ENCODE assay signal across 8 cellular contexts in the genomic region with DNA sequence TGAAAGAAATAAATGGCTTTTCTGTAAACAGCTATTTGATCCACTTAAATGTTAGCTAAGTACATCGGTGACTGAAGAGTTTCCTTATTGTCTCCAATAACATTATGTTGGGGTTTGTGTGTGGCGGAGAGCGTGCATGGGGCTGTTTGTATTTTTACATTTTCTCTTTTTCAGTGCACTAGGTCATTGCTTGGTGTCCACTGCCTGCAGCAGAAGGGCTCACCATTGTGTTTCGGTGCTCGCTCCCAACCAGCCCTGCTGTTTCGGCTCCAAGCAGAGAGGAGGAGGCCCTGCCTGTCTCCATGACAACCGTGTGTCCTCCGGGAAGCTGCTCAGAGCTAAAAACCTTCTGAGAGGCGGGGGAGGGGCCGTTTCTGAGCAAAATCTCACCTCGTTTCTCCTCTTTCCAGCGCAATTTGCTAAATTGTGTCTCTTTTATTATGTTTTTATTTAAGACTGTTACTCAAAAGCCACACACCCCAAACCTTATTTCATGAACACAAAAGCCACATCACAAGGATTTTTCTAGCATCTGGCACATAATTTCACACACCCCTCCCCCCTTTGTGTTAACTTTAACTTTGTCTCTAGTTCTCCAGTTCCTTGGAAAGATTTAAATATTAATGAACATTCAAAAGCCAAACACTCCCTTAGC.
DNase-seq lines count a peak whose midpoint lies in the region; ATAC-seq and TF ChIP-seq lines count a peak whose summit lies in the region.

No MANE protein-coding gene starts in this region.

- TF ChIP-seq CTCF in brain (conservative IDR thresholded peaks at IDR 0.05), result no peak

- peaks cover 0 to 6% (median 3%) of the 10 kb centered on the region in 5 experiments for H3K9me3 Mint-ChIP-seq in brain

- peaks cover 57% of the 10 kb centered on the region for H3K4me1 Mint-ChIP-seq in brain

- peak overlapping the region; percentile 98 to 100 (median 99) for H3K27ac Mint-ChIP-seq in brain

- H3K27me3 Mint-ChIP-seq in brain, result peaks cover 7% of the 10 kb centered on the region

- DNase-seq in DMS 273 (lab: John Stamatoyannopoulos, UW; ENCODE audit: unreplicated experiment), result peak; percentile 96
- DNase-seq in NCI-H2081 (lab: John Stamatoyannopoulos, UW), result peak; percentile 90 to 93
- peak; percentile 94 for DNase-seq in islet precursor cell
- no peak for DNase-seq in NK-92 treated with Interleukin-12 subunit alpha and Interleukin-12 subunit beta, amount 100 ng/mL, for 24 hours (lab: John Stamatoyannopoulos, UW)

- peak overlapping the region; percentile 80 to 90 (median 86) for H3K4me3 Mint-ChIP-seq in brain

- H3K36me3 Mint-ChIP-seq in brain, result no peaks in the 10 kb centered on the region

- ATAC-seq in HG03442 (IDR thresholded peaks at IDR 0.05; ENCODE audit: unreplicated experiment) (no peak), HG02938 (IDR thresholded peaks at IDR 0.05; ENCODE audit: unreplicated experiment) (no peak), HG03378 (IDR thresholded peaks at IDR 0.05; ENCODE audit: unreplicated experiment) (no peak)
